1 cellular context compared by ENCODE assay signal in genomic region chr1:159826436-159827101, GRCh38.
TF ChIP-seq lines count a peak whose summit lies in the region.

TSS of gene SLAMF8 (plus strand) at chr1:159826873. CDS start at chr1:159826899, 26 bp downstream.

TF ChIP-seq in WTC11, 78 proteins besides CTCF, POLR2A, EP300 and RAD21 (continued from another document):
- TF ChIP-seq ATF2 (CRISPR knock-in tag; IDR thresholded peaks at IDR 0.05; ENCODE audit: borderline replicate concordance, low read depth), result no peak
